ENCODE assay signal across 6 cellular contexts in the genomic region with DNA sequence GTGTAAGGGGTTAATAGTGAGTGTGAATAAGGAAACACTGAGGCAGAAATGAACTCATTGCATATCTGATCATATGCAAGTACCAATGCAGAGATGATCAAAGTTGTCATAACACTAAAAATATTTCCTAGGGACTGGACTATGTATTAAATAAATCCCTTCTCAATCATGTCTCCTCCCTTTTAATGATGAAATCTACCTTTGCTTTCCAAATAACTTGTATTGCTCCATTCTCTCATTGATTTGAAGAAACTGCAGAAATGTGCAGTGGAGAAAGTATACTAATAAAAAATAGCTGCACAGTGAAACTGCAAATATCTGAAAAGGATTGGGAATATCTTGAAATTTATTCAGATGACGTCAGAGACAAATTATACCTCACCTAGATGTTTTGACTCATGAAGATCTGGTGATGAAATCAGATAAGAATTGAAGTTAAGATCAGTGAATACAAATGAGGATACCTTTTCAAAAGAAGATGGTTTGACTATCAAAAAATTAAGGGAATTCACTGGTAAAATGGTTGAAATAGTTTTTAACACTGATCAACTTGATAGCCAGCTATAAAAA.
"Had no signal": no experiment of that assay in that cellular context is flagged by ENCODE, and none has a peak within 500 bp of the region (broad histone marks: within the 10 kb centered on the region; RNA-seq: fewer than 3 reads in every experiment).

No MANE protein-coding gene starts in this region.

- H3K4me3 ChIP-seq: GM12878 had no signal

- DNase-seq: GDM1, GF-D8 had no signal

- ATAC-seq: GM12878 had no signal

- FAIRE-seq: GM12878, GM12891, GM12892, GM18507 had no signal
